In genomic region chr11:13271060-13271693, GRCh38 we compare ENCODE assay signal across 20 cellular contexts. TPM values are rescaled to one million over a fixed set of nuclear protein-coding genes. Genes with fewer than 3 reads are reported as not detected.
DNase-seq lines count a peak whose midpoint lies in the region; ATAC-seq, FAIRE-seq and TF ChIP-seq lines count a peak whose summit lies in the region.
"Had no signal": no experiment of that assay in that cellular context is flagged by ENCODE, and none has a peak within 500 bp of the region (broad histone marks: within the 10 kb centered on the region; RNA-seq: fewer than 3 reads in every experiment).

No MANE protein-coding gene starts in this region.

- H3K36me3 Mint-ChIP-seq in MCF 10A (ENCODE audit: insufficient read depth, unreplicated experiment), result no peaks in the 10 kb centered on the region
- H3K36me3 Mint-ChIP-seq: CD8-positive, alpha-beta memory T cell had no signal

- no peak overlapping the region for H2AFZ ChIP-seq in keratinocyte (ENCODE audit: control insufficient read depth, low read length)

- no peaks in the 10 kb centered on the region for H3K9me3 Mint-ChIP-seq in MCF 10A (ENCODE audit: unreplicated experiment)
- H3K9me3 Mint-ChIP-seq: CD8-positive, alpha-beta memory T cell had no signal

- DNase-seq in MCF 10A (ENCODE audit: unreplicated experiment) (no peak), breast epithelium (ENCODE audit: low spot score in 2 of 2) (no peak), RPMI8226 (peak; percentile 54), keratinocyte (ENCODE audit: low read depth, low spot score) (no peak), SHP77 (lab: John Stamatoyannopoulos, UW) (no peak), right cardiac atrium (no peak), SKM-1 treated with dmso at 0.1 percent for 144 hours (lab: John Stamatoyannopoulos, UW; ENCODE audit: unreplicated experiment) (no peak)
- DNase-seq: AML-193; C1 segment of cervical spinal cord; Calu3; CD8-positive, alpha-beta memory T cell; GDM1; MV-4-11; NCI-H2029 treated with DMSO at 0.1 percent for 48 hours; NCI-H226; NCI-H524; NCI-H774 had no signal

- no peaks in the 10 kb centered on the region for H3K9me1 ChIP-seq in keratinocyte (ENCODE audit: control insufficient read depth, extremely low read depth, insufficient read depth, low read length)

- H3K27me3 Mint-ChIP-seq in MCF 10A (ENCODE audit: insufficient read depth, unreplicated experiment), result no peaks in the 10 kb centered on the region

- TF ChIP-seq CTCF in MCF 10A (IDR thresholded peaks at IDR 0.05; ENCODE audit: unreplicated experiment), result no peak
- TF ChIP-seq CTCF in breast epithelium (IDR thresholded peaks at IDR 0.05), result no peak
- no peak for TF ChIP-seq CTCF in keratinocyte (optimal IDR thresholded peaks at IDR 0.05 in 1 of 3, IDR thresholded peaks at IDR 0.05 in 1 of 3, conservative IDR thresholded peaks at IDR 0.05 in 1 of 3; ENCODE audit: extremely low read depth in 1 of 3, insufficient read depth in 2 of 3, low read length in 3 of 3)

- WGBS in right cardiac atrium, result 58% methylated on average over 1 of the region's 1 CpG

- BruUV-seq in MCF 10A (replicated peaks; lab: Mats Ljungman, UMichigan), result no TSS peak

- peak overlapping the region; percentile 79 for H3K27ac Mint-ChIP-seq in MCF 10A (ENCODE audit: low read depth, unreplicated experiment)

- ATAC-seq in GM21723 (IDR thresholded peaks at IDR 0.05; ENCODE audit: unreplicated experiment) (no peak), right cardiac atrium (no peak)
- ATAC-seq: SK-N-SH treated with all-trans-retinoic acid at 6 μM for 48 hours had no signal

- CTCF ChIA-PET in MCF 10A (lab: Yijun Ruan, JAX), result interaction anchor here (0.6 to 1.6 kb wide), 5 partner anchors 9 to 154 kb away, joined by 3 to 6 read pairs (median 3); no protein-coding TSS in a partner anchor

- FAIRE-seq in keratinocyte (lab: Jason Lieb, UNC), result no peak

- H3K4me1 ChIP-seq in breast epithelium (no peaks in the 10 kb centered on the region), keratinocyte (ENCODE audit: control insufficient read depth, extremely low read depth, insufficient read depth, low read length) (peaks cover 32% of the 10 kb centered on the region), right cardiac atrium (ENCODE audit: control insufficient read depth, insufficient read depth, low read length) (no peaks in the 10 kb centered on the region)

- TF ChIP-seq POLR2A in breast epithelium (IDR thresholded peaks at IDR 0.05), result no peak

- no peak overlapping the region for H3K4me3 Mint-ChIP-seq in MCF 10A (ENCODE audit: unreplicated experiment)
- H3K4me3 Mint-ChIP-seq: CD8-positive, alpha-beta memory T cell had no signal

- H3K27ac ChIP-seq in breast epithelium (no peak overlapping the region), keratinocyte (ENCODE audit: control insufficient read depth, insufficient read depth, low read length) (no peak overlapping the region), right cardiac atrium (ENCODE audit: low read length) (no peak overlapping the region)
- H3K27ac ChIP-seq: RWPE1 had no signal

- H3K9me3 ChIP-seq in breast epithelium (no peaks in the 10 kb centered on the region), keratinocyte (ENCODE audit: control insufficient read depth, low read depth, low read length) (no peaks in the 10 kb centered on the region), right cardiac atrium (ENCODE audit: control insufficient read depth, low read length) (no peaks in the 10 kb centered on the region)

- peak overlapping the region; percentile 25 for H3K4me2 ChIP-seq in keratinocyte (ENCODE audit: control insufficient read depth, extremely low read depth, insufficient read depth, low read depth, low read length)

- H3K27me3 ChIP-seq in breast epithelium (no peaks in the 10 kb centered on the region), keratinocyte (ENCODE audit: control insufficient read depth, extremely low read depth, insufficient read depth, low read length) (no peaks in the 10 kb centered on the region), right cardiac atrium (ENCODE audit: control insufficient read depth, insufficient read depth) (no peaks in the 10 kb centered on the region)

- H4K20me1 ChIP-seq in keratinocyte (ENCODE audit: control insufficient read depth, extremely low read depth, insufficient read depth, low read length), result no peaks in the 10 kb centered on the region

- dilution Hi-C loops in keratinocyte (cut with MboI; ENCODE audit: extremely low pct_ligation_motif_present, low sequenced_read_pairs), result no loop called here

- peaks cover 31% of the 10 kb centered on the region for H3K4me1 Mint-ChIP-seq in MCF 10A (ENCODE audit: insufficient read depth, unreplicated experiment)

- H3K79me2 ChIP-seq in keratinocyte (ENCODE audit: control insufficient read depth, insufficient read depth, low read length), result no peaks in the 10 kb centered on the region

- no peak overlapping the region for H3K9ac ChIP-seq in keratinocyte (ENCODE audit: control insufficient read depth, extremely low read depth, insufficient read depth, low read length)

- H3K36me3 ChIP-seq in breast epithelium (no peaks in the 10 kb centered on the region), keratinocyte (ENCODE audit: control insufficient read depth in 2 of 2, extremely low read depth in 1 of 2, insufficient read depth in 2 of 2, low read length in 2 of 2) (no peaks in the 10 kb centered on the region)

- H3K4me3 ChIP-seq in breast epithelium (no peak overlapping the region), keratinocyte (ENCODE audit: control insufficient read depth in 2 of 3, extremely low read depth in 1 of 3, insufficient read depth in 2 of 3, low read depth in 1 of 3, low read length in 3 of 3) (no peak overlapping the region), right cardiac atrium (ENCODE audit: low read length) (no peak overlapping the region)

- intact Hi-C loops in MCF 10A (cut with micrococcal nuclease) (no loop called here), breast epithelium (cut with DNase I; ENCODE audit: low total_unique reads) (no loop called here), right cardiac atrium (cut with DNase I) (loop anchor here in 1 of 4 donors (10.0 kb wide), 1 partner anchor 64 kb away; no protein-coding TSS in a partner anchor)

- POLR2A ChIA-PET in MCF 10A (lab: Yijun Ruan, JAX), result interaction anchor here (1.1 to 7.6 kb wide), 6 partner anchors 11 to 192 kb away, joined by 3 to 113 read pairs (median 4); partner anchors contain the start of gene BTBD10

RNA-seq across cellular contexts. Expression of gene BMAL1, which starts 6.4 kb away (rescaled TPM):
- 71.6 and 88.4 TPM in 2 replicates for total RNA-seq in MCF 10A (2022)
- total RNA-seq in breast epithelium, result 10 to 100 TPM; 42.0 to 57.5 (median 48.8) TPM
- polyA plus RNA-seq in keratinocyte, result 18.9 to 27.5 TPM (median 22.6 TPM) in 3 replicates
- 31.7 TPM for polyA plus RNA-seq in keratinocyte (2011; ENCODE audit: low read depth)
- polyA plus RNA-seq in keratinocyte (2011; cell fraction: cytosol; rRNA removed), result 14.7 and 32.0 TPM in 2 replicates
- 25.5 and 36.9 TPM in 2 replicates for polyA plus RNA-seq in keratinocyte (2011; cell fraction: nucleus; rRNA removed)
- polyA plus RNA-seq in keratinocyte (2012; ENCODE audit: low replicate concordance), result 13.8 and 19.4 TPM in 2 replicates
- polyA minus RNA-seq in keratinocyte, result 20.0 to 40.1 TPM (median 27.1 TPM) in 3 replicates
- polyA minus RNA-seq in keratinocyte (2011; cell fraction: cytosol; rRNA and poly(A)+ RNA removed), result 17.5 TPM
- 26.6 and 44.0 TPM in 2 replicates for polyA minus RNA-seq in keratinocyte (2011; cell fraction: nucleus; rRNA and poly(A)+ RNA removed)
- total RNA-seq in right cardiac atrium, result 10 to 100 TPM in 3 of 4 donors, 1 to 10 TPM in 1; 6.5 to 23.4 (median 19.0) TPM
- 8.5 TPM for polyA plus RNA-seq in right cardiac atrium
